ENCODE assay signal across 21 cellular contexts in genomic region chr12:15646586-15646985, GRCh38.
"Had no signal": no experiment of that assay in that cellular context is flagged by ENCODE, and none has a peak within 500 bp of the region (broad histone marks: within the 10 kb centered on the region; RNA-seq: fewer than 3 reads in every experiment).

No MANE protein-coding gene starts in this region.

- DNase-seq: colonic mucosa; dermis blood vessel endothelial cell; effector memory CD4-positive, alpha-beta T cell; left ventricle myocardium superior; lower lobe of right lung; naive thymus-derived CD8-positive, alpha-beta T cell; nephron progenitor cell; nucleus accumbens; pancreas; right lobe of liver; stimulated activated CD4-positive, alpha-beta T cell treated with anti-CD3 and anti-CD28 coated beads, Interleukin-4, amount 100 ng/mL, for 4 hours; stimulated activated naive CD8-positive, alpha-beta T cell treated with anti-CD3 and anti-CD28 coated beads, Interleukin-15, Interleukin-2, amounts not matched to agents 100 U/mL and 50 U/mL, for 24 hours; substantia nigra; testis; tibial artery had no signal

- H3K9me3 Mint-ChIP-seq: naive thymus-derived CD8-positive, alpha-beta T cell; nephron progenitor cell; stimulated activated memory B cell treated with anti-CD40 and anti-IgM and Interleukin-4, amounts not matched to agents 10 μg/mL and 1 μg/mL and 100 μg/mL, for 72 hours; type B pancreatic cell had no signal

- H3K4me3 ChIP-seq: colonic mucosa, esophagus muscularis mucosa, lower lobe of right lung, pancreas, right lobe of liver, testis, tibial artery had no signal

- H3K4me1 ChIP-seq: colonic mucosa, esophagus muscularis mucosa, lower lobe of right lung, pancreas, right lobe of liver, testis had no signal

- H3K9me3 ChIP-seq: colonic mucosa, esophagus muscularis mucosa, lower lobe of right lung, pancreas, right lobe of liver, testis, tibial artery had no signal

- H3K27ac ChIP-seq: colonic mucosa, esophagus muscularis mucosa, lower lobe of right lung, pancreas, right lobe of liver, testis had no signal

- H3K4me1 Mint-ChIP-seq: naive thymus-derived CD8-positive, alpha-beta T cell; stimulated activated memory B cell treated with anti-CD40 and anti-IgM and Interleukin-4, amounts not matched to agents 10 μg/mL and 1 μg/mL and 100 μg/mL, for 72 hours had no signal

- ATAC-seq: left ventricle myocardium superior; lower lobe of right lung; naive thymus-derived CD8-positive, alpha-beta T cell; pancreas; right lobe of liver; stimulated activated memory B cell treated with anti-CD40 and anti-IgM and Interleukin-4, amounts not matched to agents 10 μg/mL and 1 μg/mL and 100 μg/mL, for 72 hours; stimulated activated naive CD8-positive, alpha-beta T cell treated with anti-CD3 and anti-CD28 coated beads, Interleukin-15, Interleukin-2, amounts not matched to agents 100 U/mL and 50 U/mL, for 24 hours had no signal

- H3K27me3 Mint-ChIP-seq: naive thymus-derived CD8-positive, alpha-beta T cell; progenitor cell of endocrine pancreas; stimulated activated memory B cell treated with anti-CD40 and anti-IgM and Interleukin-4, amounts not matched to agents 10 μg/mL and 1 μg/mL and 100 μg/mL, for 72 hours; type B pancreatic cell had no signal

- H3K36me3 Mint-ChIP-seq: naive thymus-derived CD8-positive, alpha-beta T cell; stimulated activated memory B cell treated with anti-CD40 and anti-IgM and Interleukin-4, amounts not matched to agents 10 μg/mL and 1 μg/mL and 100 μg/mL, for 72 hours had no signal

- H3K27ac Mint-ChIP-seq: naive thymus-derived CD8-positive, alpha-beta T cell; nephron progenitor cell; progenitor cell of endocrine pancreas; stimulated activated memory B cell treated with anti-CD40 and anti-IgM and Interleukin-4, amounts not matched to agents 10 μg/mL and 1 μg/mL and 100 μg/mL, for 72 hours; type B pancreatic cell had no signal

- H3K36me3 ChIP-seq: colonic mucosa had no signal

- H3K4me3 Mint-ChIP-seq: naive thymus-derived CD8-positive, alpha-beta T cell; nephron progenitor cell; stimulated activated memory B cell treated with anti-CD40 and anti-IgM and Interleukin-4, amounts not matched to agents 10 μg/mL and 1 μg/mL and 100 μg/mL, for 72 hours; type B pancreatic cell had no signal

- H3K27me3 ChIP-seq: colonic mucosa, esophagus muscularis mucosa, pancreas, right lobe of liver, testis, tibial artery had no signal

- FAIRE-seq: frontal cortex, keratinocyte, pancreas had no signal
